ENCODE assay signal across 7 cellular contexts in genomic region chr3:170776887-170777551, GRCh38.
"Had no signal": no experiment of that assay in that cellular context is flagged by ENCODE, and none has a peak within 500 bp of the region (broad histone marks: within the 10 kb centered on the region; RNA-seq: fewer than 3 reads in every experiment).

No MANE protein-coding gene starts in this region.

- H2AFZ ChIP-seq: GM23338 had no signal

- FAIRE-seq: H1, H54, HTR-8/SVneo had no signal

- ATAC-seq: GM23338 had no signal

- DNase-seq: H9, HCEC 1CT, KG1 had no signal

- H3K4me2 ChIP-seq: GM23338 had no signal

- H3K4me3 ChIP-seq: GM23338 had no signal
